ENCODE assay signal across 7 cellular contexts in genomic region chrX:64204252-64204651, GRCh38. TPM values are rescaled to one million over a fixed set of nuclear protein-coding genes. Genes with fewer than 3 reads are reported as not detected.
DNase-seq lines count a peak whose midpoint lies in the region; ATAC-seq, FAIRE-seq and TF ChIP-seq lines count a peak whose summit lies in the region.

No MANE protein-coding gene starts in this region.

- no peaks in the 10 kb centered on the region for H3K36me3 ChIP-seq in KOPT-K1 (ENCODE audit: insufficient read depth, low read length)
- no peaks in the 10 kb centered on the region for H3K36me3 ChIP-seq in kidney (ENCODE audit: control insufficient read depth in 1 of 2, insufficient read depth in 2 of 2, low read length in 2 of 2)

- in situ Hi-C loops in astrocyte of the cerebellum (cut with HindIII; ENCODE audit: low sequenced_read_pairs): no loop called here

- TF ChIP-seq CTCF in astrocyte of the cerebellum (IDR thresholded peaks at IDR 0.05; ENCODE audit: low read depth, low read length, missing control alignments) (no peak), kidney (IDR thresholded peaks at IDR 0.05; ENCODE audit: borderline replicate concordance, extremely low read depth, insufficient read depth) (no peak)

- no peak for DNase-seq in astrocyte of the cerebellum (ENCODE audit: low read depth)
- DNase-seq in kidney: peak; percentile 80
- peak; percentile 5 for DNase-seq in superior temporal gyrus (ENCODE audit: extremely low spot score)
- no peak for DNase-seq in A172 (ENCODE audit: low spot score)
- no peak for DNase-seq in mesenteric fat pad (ENCODE audit: low spot score)

- peak overlapping the region; percentile 64 for H3K27ac ChIP-seq in KOPT-K1 (ENCODE audit: low read depth, low read length, poor library complexity, severe bottlenecking)
- H3K27ac ChIP-seq in kidney (ENCODE audit: low read depth in 2 of 2, low read length in 2 of 2): peak overlapping the region; percentile 63 to 83

- H3K9me3 ChIP-seq in KOPT-K1 (ENCODE audit: insufficient read depth, low read length, poor library complexity, severe bottlenecking): no peaks in the 10 kb centered on the region
- no peaks in the 10 kb centered on the region for H3K9me3 ChIP-seq in kidney (ENCODE audit: control insufficient read depth in 1 of 2, low read length in 2 of 2)

- intact Hi-C loops in kidney (cut with DNase I): no loop called here

- no peak for ATAC-seq in HG02938 (IDR thresholded peaks at IDR 0.05; ENCODE audit: unreplicated experiment)

- H3K9ac ChIP-seq in kidney (ENCODE audit: low read length in 2 of 2): peak overlapping the region in 1 of 2 donors; percentile 55

- peaks cover 9 to 17% of the 10 kb centered on the region in 2 donors for H3K4me1 ChIP-seq in kidney (ENCODE audit: control insufficient read depth in 1 of 2, insufficient read depth in 1 of 2, low read depth in 1 of 2, low read length in 2 of 2)

- no peak for FAIRE-seq in kidney (lab: Jason Lieb, UNC)

- peak overlapping the region; percentile 55 for H3K4me3 ChIP-seq in astrocyte of the cerebellum (ENCODE audit: low read depth, low read length)
- H3K4me3 ChIP-seq in kidney (ENCODE audit: low read length in 2 of 2): peak overlapping the region; percentile 69

RNA-seq across cellular contexts. Expression of gene AMER1, which starts 1.3 kb away (rescaled TPM):
- total RNA-seq in kidney (5.7 TPM), mesenteric fat pad (3.4 TPM)
- polyA plus RNA-seq in kidney (ENCODE audit: insufficient read depth, low read depth, low replicate concordance): 1.5 TPM
- total RNA-seq in A172 (2014; rRNA removed; shearing (Covaris generic)): 2.8 and 3.1 TPM in 2 replicates

RNA-seq across cellular contexts. Expression of gene ASB12, which starts 26.2 kb away (rescaled TPM):
- total RNA-seq in kidney: not detected
- polyA plus RNA-seq in kidney (ENCODE audit: insufficient read depth, low read depth, low replicate concordance): 0.62 TPM
- total RNA-seq in A172 (2014; rRNA removed; shearing (Covaris generic)): not detected in 2 replicates
- total RNA-seq in mesenteric fat pad: not detected

Comparison
In these comparisons a context has a peak if more than half of its experiments do, and no peak if none do; other contexts are left out.
1. DNase-seq: peak in kidney (single experiment) and superior temporal gyrus (single experiment); none in astrocyte of the cerebellum (single experiment), A172 (single experiment) and mesenteric fat pad (single experiment).